In the genomic region with DNA sequence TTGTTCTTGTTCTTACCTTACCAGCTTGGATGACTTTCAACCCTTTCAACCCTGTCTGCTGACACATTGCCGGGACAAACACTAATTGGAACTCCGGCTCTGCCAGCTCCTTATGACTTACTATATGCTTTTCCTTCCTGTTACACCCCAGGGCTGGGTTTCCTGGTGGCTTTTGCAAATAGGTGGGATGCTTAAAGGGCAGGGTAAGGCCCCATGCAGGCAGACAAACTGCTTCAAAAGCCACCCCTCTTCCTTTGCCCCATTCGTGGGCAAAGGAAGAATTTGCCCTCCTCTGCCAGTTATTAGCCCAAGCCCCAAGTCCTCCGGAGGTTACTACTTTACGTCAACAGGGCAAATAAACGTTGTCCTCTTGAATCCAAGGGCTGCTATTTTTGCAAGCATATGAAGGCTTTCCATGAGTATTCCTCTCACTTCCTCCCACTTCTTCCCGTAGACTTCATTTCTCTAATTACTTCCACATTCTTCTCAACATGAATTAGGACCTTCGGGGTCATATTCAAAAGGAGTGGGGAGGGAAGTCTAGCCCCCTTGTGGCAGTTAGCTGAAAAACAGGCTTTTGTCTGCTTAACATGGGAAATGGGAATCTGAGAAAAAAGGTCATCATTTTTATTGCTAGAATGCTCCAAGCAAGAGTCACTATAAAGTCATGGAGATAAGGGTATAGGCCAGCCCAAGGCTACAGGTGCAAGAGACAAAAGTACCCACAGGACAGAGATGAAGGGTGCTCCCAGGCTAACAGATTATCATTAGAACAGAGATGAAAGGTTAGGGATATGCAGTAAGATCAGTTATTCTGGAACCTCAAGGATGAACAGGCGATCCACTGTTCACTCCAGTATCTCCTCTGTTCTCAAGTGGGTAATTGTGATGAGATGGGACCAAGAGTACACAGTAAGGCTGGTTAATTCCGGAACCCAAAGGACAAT, we compare ENCODE assay signal across 8 cellular contexts. TPM values are rescaled to one million over a fixed set of nuclear protein-coding genes. Genes with fewer than 3 reads are reported as not detected.
DNase-seq lines count a peak whose midpoint lies in the region; ATAC-seq and TF ChIP-seq lines count a peak whose summit lies in the region.

No MANE protein-coding gene starts in this region.

- H3K9me3 ChIP-seq in osteoblast (ENCODE audit: low read depth, low read length), result no peaks in the 10 kb centered on the region

- H3K4me3 Mint-ChIP-seq in activated CD4-positive, alpha-beta T cell treated with anti-CD3 and anti-CD28 coated beads, Interleukin-2, amount 10 ng/mL, durations not matched to agents 24 days and 14 days, result no peak overlapping the region

- peak overlapping the region; percentile 5 for H2AFZ ChIP-seq in osteoblast (ENCODE audit: low read length)

- ATAC-seq in HG03159 (IDR thresholded peaks at IDR 0.05; ENCODE audit: unreplicated experiment), result peak; percentile 64

- TF ChIP-seq CTCF in osteoblast (IDR thresholded peaks at IDR 0.05; ENCODE audit: extremely low read depth, low read depth, low read length), result peak; percentile 76

- H3K27ac ChIP-seq in osteoblast (ENCODE audit: low read depth, low read length), result peak overlapping the region; percentile 30

- H3K27me3 ChIP-seq in osteoblast (ENCODE audit: insufficient read depth, low read length), result no peaks in the 10 kb centered on the region

- intact Hi-C loops in activated CD4-positive, alpha-beta T cell treated with anti-CD3 and anti-CD28 coated beads, Interleukin-2, amount 10 ng/mL, durations not matched to agents 24 days and 14 days (cut with micrococcal nuclease), result loop anchor here (1.0 kb wide), 1 partner anchor 263 kb away; no protein-coding TSS in a partner anchor

- H3K36me3 ChIP-seq in osteoblast (ENCODE audit: insufficient read depth, low read length), result no peaks in the 10 kb centered on the region

- no peaks in the 10 kb centered on the region for H3K36me3 Mint-ChIP-seq in activated CD4-positive, alpha-beta T cell treated with anti-CD3 and anti-CD28 coated beads, Interleukin-2, amount 10 ng/mL, durations not matched to agents 24 days and 14 days (ENCODE audit: low read depth)

- no peak overlapping the region for H3K27ac Mint-ChIP-seq in activated CD4-positive, alpha-beta T cell treated with anti-CD3 and anti-CD28 coated beads, Interleukin-2, amount 10 ng/mL, durations not matched to agents 24 days and 14 days

- DNase-seq in DMS79 treated with DMSO at 0.1 percent for 48 hours (lab: John Stamatoyannopoulos, UW), result peak; percentile 73
- peak; percentile 40 for DNase-seq in RPMI8226
- DNase-seq in fibroblast of gingiva (ENCODE audit: low read depth), result peak; percentile 64
- DNase-seq in osteoblast (ENCODE audit: insufficient read length, low spot score, missing footprints), result no peak
- no peak for DNase-seq in NCI-H187 (lab: John Stamatoyannopoulos, UW)
- no peak for DNase-seq in activated CD4-positive, alpha-beta T cell treated with anti-CD3 and anti-CD28 coated beads, Interleukin-2, amount 10 ng/mL, durations not matched to agents 24 days and 14 days
- no peak for DNase-seq in NCI-H2196 (lab: John Stamatoyannopoulos, UW; ENCODE audit: unreplicated experiment)

- peaks cover 5% of the 10 kb centered on the region for H3K27me3 Mint-ChIP-seq in activated CD4-positive, alpha-beta T cell treated with anti-CD3 and anti-CD28 coated beads, Interleukin-2, amount 10 ng/mL, durations not matched to agents 24 days and 14 days

- H3K4me2 ChIP-seq in osteoblast (ENCODE audit: insufficient read depth, low read length), result peak overlapping the region; percentile 47

- H3K4me1 ChIP-seq in osteoblast (ENCODE audit: insufficient read depth, low read length), result peaks cover 19% of the 10 kb centered on the region

- no peaks in the 10 kb centered on the region for H3K4me1 Mint-ChIP-seq in activated CD4-positive, alpha-beta T cell treated with anti-CD3 and anti-CD28 coated beads, Interleukin-2, amount 10 ng/mL, durations not matched to agents 24 days and 14 days

- no peaks in the 10 kb centered on the region for H3K79me2 ChIP-seq in osteoblast (ENCODE audit: insufficient read depth, low read length)

- peaks cover 3% of the 10 kb centered on the region for H3K9me3 Mint-ChIP-seq in activated CD4-positive, alpha-beta T cell treated with anti-CD3 and anti-CD28 coated beads, Interleukin-2, amount 10 ng/mL, durations not matched to agents 24 days and 14 days

- peak overlapping the region; percentile 12 for H3K4me3 ChIP-seq in osteoblast (ENCODE audit: insufficient read depth, low read length)

- no peaks in the 10 kb centered on the region for H4K20me1 ChIP-seq in osteoblast (ENCODE audit: insufficient read depth, low read length)

RNA-seq across cellular contexts. Expression of a gene that starts 56.3 kb away (rescaled TPM):
- total RNA-seq in osteoblast, result 1,825 and 2,074 TPM in 2 replicates
- total RNA-seq in activated CD4-positive, alpha-beta T cell treated with anti-CD3 and anti-CD28 coated beads, Interleukin-2, amount 10 ng/mL, durations not matched to agents 24 days and 14 days, result 0.12 and 0.26 TPM in 2 replicates

Comparison
In these comparisons a context has a peak if more than half of its experiments do, and no peak if none do; other contexts are left out.
1. DNase-seq: peak in DMS79 treated with DMSO at 0.1 percent for 48 hours (single experiment), RPMI8226 (single experiment) and fibroblast of gingiva (single experiment); none in osteoblast (single experiment), NCI-H187 (0 of 2), activated CD4-positive, alpha-beta T cell treated with anti-CD3 and anti-CD28 coated beads, Interleukin-2, amount 10 ng/mL, durations not matched to agents 24 days and 14 days (single experiment) and NCI-H2196 (single experiment).
2. RNA of a gene that starts 56.3 kb away (total RNA-seq): 1,825 to 2,074 TPM in osteoblast; 0.12 to 0.26 TPM in activated CD4-positive, alpha-beta T cell treated with anti-CD3 and anti-CD28 coated beads, Interleukin-2, amount 10 ng/mL, durations not matched to agents 24 days and 14 days; every median in the first group is over 1,000 times any median in the second.